Comparison of ENCODE assay signal across 24 cellular contexts in the genomic region with DNA sequence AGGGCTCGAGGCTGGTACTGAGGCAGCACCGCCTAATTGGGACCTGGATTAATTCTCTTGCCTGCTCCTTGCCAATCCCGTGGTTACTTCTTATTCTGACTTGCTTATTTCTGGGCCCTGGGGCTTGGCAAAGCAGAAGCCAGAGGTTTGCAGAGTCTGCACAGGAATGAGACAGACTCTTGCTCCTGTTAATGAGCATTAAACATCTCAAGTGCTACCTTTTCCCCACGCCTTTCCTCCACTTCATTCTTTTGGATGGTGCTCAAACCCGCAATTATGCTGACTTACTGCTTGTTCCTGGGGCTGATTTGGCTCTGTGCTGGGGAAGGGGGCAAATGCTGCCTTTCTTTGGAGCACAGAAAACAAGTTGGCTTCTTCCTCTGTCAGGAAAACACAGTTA.
"Had no signal": no experiment of that assay in that cellular context is flagged by ENCODE, and none has a peak within 500 bp of the region (broad histone marks: within the 10 kb centered on the region; RNA-seq: fewer than 3 reads in every experiment).

No MANE protein-coding gene starts in this region.

- DNase-seq: dermis blood vessel endothelial cell; effector memory CD4-positive, alpha-beta T cell; foreskin melanocyte; glutamatergic neuron; heart right ventricle; hippocampal formation; islet precursor cell; kidney glomerular epithelial cell; left colon; left ventricle myocardium superior; mesenchymal stem cell; mucosa of descending colon; naive B cell; stimulated activated CD4-positive, alpha-beta T cell treated with anti-CD3 and anti-CD28 coated beads, Interleukin-12 subunit alpha, Interleukin-12 subunit beta, amount 100 ng/mL, for 4 hours; stimulated activated CD4-positive, alpha-beta T cell treated with anti-CD3 and anti-CD28 coated beads, Interleukin-1b, Interleukin-23, amount 100 ng/mL, for 48 hours; stimulated activated CD4-positive, alpha-beta T cell treated with anti-CD3 and anti-CD28 coated beads, Interleukin-4, amount 100 ng/mL, for 1 hour; stimulated activated CD8-positive, alpha-beta memory T cell treated with anti-CD3 and anti-CD28 coated beads, Interleukin-4, amount 100 ng/mL, for 48 hours; stimulated activated naive CD4-positive, alpha-beta T cell; stimulated activated naive CD8-positive, alpha-beta T cell treated with anti-CD3 and anti-CD28 coated beads, Interleukin-15, amount 100 ng/mL, for 72 hours; transverse colon had no signal

- H3K9me3 Mint-ChIP-seq: natural killer cell treated with Interleukin-12 subunit alpha and Interleukin-12 subunit beta and Interleukin-15 and Interleukin-18, amount 100 ng/mL, for 72 hours; neural progenitor cell; stimulated activated naive CD8-positive, alpha-beta T cell treated with anti-CD3 and anti-CD28 coated beads, Interleukin-15, amount 100 ng/mL, for 72 hours had no signal

- H3K27ac Mint-ChIP-seq: mesothelial cell of epicardium; naive B cell; natural killer cell treated with Interleukin-12 subunit alpha and Interleukin-12 subunit beta and Interleukin-15 and Interleukin-18, amount 100 ng/mL, for 72 hours; neural progenitor cell; stimulated activated naive CD8-positive, alpha-beta T cell treated with anti-CD3 and anti-CD28 coated beads, Interleukin-15, amount 100 ng/mL, for 72 hours had no signal

- H3K27me3 Mint-ChIP-seq: stimulated activated naive CD8-positive, alpha-beta T cell treated with anti-CD3 and anti-CD28 coated beads, Interleukin-15, amount 100 ng/mL, for 72 hours had no signal

- H3K36me3 Mint-ChIP-seq: natural killer cell treated with Interleukin-12 subunit alpha and Interleukin-12 subunit beta and Interleukin-15 and Interleukin-18, amount 100 ng/mL, for 72 hours; neural progenitor cell had no signal

- ATAC-seq: heart right ventricle; left colon; left ventricle myocardium superior; mucosa of descending colon; natural killer cell treated with Interleukin-12 subunit alpha and Interleukin-12 subunit beta and Interleukin-15 and Interleukin-18, amount 100 ng/mL, for 72 hours; sciatic nerve; stimulated activated naive CD8-positive, alpha-beta T cell treated with anti-CD3 and anti-CD28 coated beads, Interleukin-15, amount 100 ng/mL, for 72 hours had no signal

- H3K4me1 Mint-ChIP-seq: naive B cell; stimulated activated naive CD8-positive, alpha-beta T cell treated with anti-CD3 and anti-CD28 coated beads, Interleukin-15, amount 100 ng/mL, for 72 hours had no signal

- H3K4me3 Mint-ChIP-seq: mesothelial cell of epicardium; naive B cell; natural killer cell treated with Interleukin-12 subunit alpha and Interleukin-12 subunit beta and Interleukin-15 and Interleukin-18, amount 100 ng/mL, for 72 hours; neural progenitor cell; stimulated activated naive CD8-positive, alpha-beta T cell treated with anti-CD3 and anti-CD28 coated beads, Interleukin-15, amount 100 ng/mL, for 72 hours had no signal
